9 cellular contexts compared by ENCODE assay signal in the genomic region with DNA sequence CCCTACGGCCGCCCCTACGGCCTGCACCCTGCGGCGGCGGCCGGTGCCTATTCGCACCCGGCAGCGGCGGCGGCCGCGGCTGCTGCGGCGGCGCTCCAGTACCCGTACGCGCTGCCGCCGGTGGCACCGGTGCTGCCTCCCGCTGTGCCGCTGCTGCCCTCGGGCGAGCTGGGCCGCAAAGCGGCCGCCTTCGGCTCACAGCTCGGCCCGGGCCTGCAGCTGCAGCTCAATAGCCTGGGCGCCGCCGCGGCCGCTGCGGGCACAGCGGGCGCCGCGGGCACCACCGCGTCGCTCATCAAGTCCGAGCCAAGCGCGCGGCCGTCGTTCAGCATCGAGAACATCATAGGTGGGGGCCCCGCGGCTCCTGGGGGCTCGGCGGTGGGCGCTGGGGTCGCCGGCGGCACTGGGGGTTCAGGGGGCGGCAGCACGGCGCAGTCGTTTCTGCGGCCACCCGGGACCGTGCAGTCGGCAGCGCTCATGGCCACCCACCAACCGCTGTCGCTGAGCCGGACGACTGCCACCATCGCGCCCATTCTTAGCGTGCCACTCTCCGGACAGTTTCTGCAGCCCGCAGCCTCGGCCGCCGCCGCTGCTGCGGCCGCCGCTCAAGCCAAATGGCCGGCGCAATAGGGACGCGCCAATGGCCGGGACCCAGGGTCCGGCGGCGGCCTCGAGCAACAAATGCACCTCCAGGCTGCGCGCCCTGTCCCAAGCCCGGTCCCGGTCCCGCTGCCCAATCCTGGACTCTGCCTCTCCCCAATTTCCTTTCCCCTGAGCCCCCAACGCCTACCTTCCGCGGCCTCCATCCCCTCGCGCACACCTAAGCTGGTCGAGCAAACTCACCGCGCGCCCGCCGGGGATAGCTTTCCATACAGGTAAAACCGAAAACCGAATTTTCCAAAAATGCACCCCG. TPM values are rescaled to one million over a fixed set of nuclear protein-coding genes. Genes with fewer than 3 reads are reported as not detected.
DNase-seq lines count a peak whose midpoint lies in the region; ATAC-seq, FAIRE-seq and TF ChIP-seq lines count a peak whose summit lies in the region.
"Had no signal": no experiment of that assay in that cellular context is flagged by ENCODE, and none has a peak within 500 bp of the region (broad histone marks: within the 10 kb centered on the region; RNA-seq: fewer than 3 reads in every experiment).

No MANE protein-coding gene starts in this region.

- peak overlapping the region; percentile 97 for H3K4me2 ChIP-seq in mammary epithelial cell (ENCODE audit: insufficient read depth, low read depth, low read length)
- peak overlapping the region; percentile 74 for H3K4me2 ChIP-seq in neural progenitor cell

- TF ChIP-seq CTCF in HL-60 (IDR thresholded peaks at IDR 0.05; ENCODE audit: insufficient read depth, low read length), result no peak
- TF ChIP-seq CTCF in mammary epithelial cell (conservative IDR thresholded peaks at IDR 0.05 in 1 of 2, IDR thresholded peaks at IDR 0.05 in 1 of 2; ENCODE audit: extremely low read depth in 1 of 2, insufficient read depth in 1 of 2, low read depth in 1 of 2, low read length in 2 of 2), result no peak
- TF ChIP-seq CTCF in neural progenitor cell (IDR thresholded peaks at IDR 0.05), result no peak

- H3K27me3 ChIP-seq in HL-60 (ENCODE audit: insufficient read depth, poor library complexity, severe bottlenecking) (peaks cover 79% of the 10 kb centered on the region), mammary epithelial cell (ENCODE audit: insufficient read depth, low read length) (peaks cover 77% of the 10 kb centered on the region), neural progenitor cell (peaks cover 100% of the 10 kb centered on the region)

- H3F3A ChIP-seq in neural progenitor cell (ENCODE audit: low read depth), result peaks cover 71% of the 10 kb centered on the region

- H3K27me3 Mint-ChIP-seq in neural progenitor cell (ENCODE audit: insufficient read depth, low read depth), result peaks cover 85% of the 10 kb centered on the region

- peaks cover 20% of the 10 kb centered on the region for H3K4me1 Mint-ChIP-seq in neural progenitor cell

- no peak for FAIRE-seq in HTR-8/SVneo (lab: Jason Lieb, UNC)

- H3K9me3 ChIP-seq in mammary epithelial cell (replicated peaks; ENCODE audit: insufficient read depth, low read length), result peaks cover 15% of the 10 kb centered on the region
- no peaks in the 10 kb centered on the region for H3K9me3 ChIP-seq in neural progenitor cell (ENCODE audit: low read depth)

- no peak overlapping the region for H3K27ac Mint-ChIP-seq in neural progenitor cell

- dilution Hi-C loops in mammary epithelial cell (cut with HindIII; ENCODE audit: low sequenced_read_pairs), result no loop called here

- H2AFZ ChIP-seq in mammary epithelial cell (ENCODE audit: low read depth, low read length), result peak overlapping the region; percentile 23
- no peak overlapping the region for H2AFZ ChIP-seq in neural progenitor cell (replicated peaks)

- CTCF ChIA-PET in mammary epithelial cell (lab: Charles Lee; ENCODE audit: low non-redundant PET), result no interaction called here

- peak overlapping the region; percentile 84 for H3K4me3 Mint-ChIP-seq in neural progenitor cell

- no peaks in the 10 kb centered on the region for H3K36me3 ChIP-seq in mammary epithelial cell (ENCODE audit: insufficient read depth, low read length)
- no peaks in the 10 kb centered on the region for H3K36me3 ChIP-seq in neural progenitor cell

- WGBS in mammary epithelial cell (ENCODE audit: low coverage, missing lambda C conversion rate), result 26% methylated on average over 7 of the region's 114 CpGs

- intact Hi-C loops in mammary epithelial cell (cut with micrococcal nuclease), result no loop called here

- DNase-seq in D341Med (ENCODE audit: low spot score) (peak; percentile 73), HL-60 (ENCODE audit: low read depth in 1 of 2, low spot score in 1 of 2) (no peak), mammary epithelial cell (no peak), neural progenitor cell (ENCODE audit: low spot score) (peak; percentile 81), iPS-NIHi7 (ENCODE audit: extremely low spot score) (no peak), HTR-8/SVneo (ENCODE audit: insufficient read length, low spot score) (no peak)
- DNase-seq: NCI-H1436 treated with DMSO at 0.1 percent for 48 hours had no signal

- in situ Hi-C loops in mammary epithelial cell (cut with MboI; ENCODE audit: low sequenced_read_pairs in 2 of 2), result loop anchor here in 1 of 2 donors (25.0 kb wide), 1 partner anchor 213 kb away; no protein-coding TSS in a partner anchor

- H3K4me1 ChIP-seq in mammary epithelial cell (ENCODE audit: insufficient read depth, low read length) (peaks cover 16% of the 10 kb centered on the region), neural progenitor cell (peaks cover 13% of the 10 kb centered on the region)

- peak overlapping the region; percentile 31 for H3K4me3 ChIP-seq in HL-60 (replicated peaks; ENCODE audit: insufficient read depth, low read length)
- no peak overlapping the region for H3K4me3 ChIP-seq in mammary epithelial cell (replicated peaks in 1 of 3; ENCODE audit: insufficient read depth in 1 of 3, low read depth in 2 of 3, low read length in 3 of 3)
- peak overlapping the region; percentile 45 for H3K4me3 ChIP-seq in neural progenitor cell

- ATAC-seq in HG02798 (IDR thresholded peaks at IDR 0.05; ENCODE audit: poor library complexity, unreplicated experiment) (no peak), GM19455 (IDR thresholded peaks at IDR 0.05; ENCODE audit: unreplicated experiment) (no peak)

- H3K9ac ChIP-seq in mammary epithelial cell (ENCODE audit: insufficient read depth, low read length) (no peak overlapping the region), neural progenitor cell (no peak overlapping the region)

- H3K79me2 ChIP-seq in mammary epithelial cell (ENCODE audit: insufficient read depth, low read length), result no peaks in the 10 kb centered on the region
- no peaks in the 10 kb centered on the region for H3K79me2 ChIP-seq in neural progenitor cell (ENCODE audit: low read depth)

- H3K27ac ChIP-seq in HL-60 (replicated peaks), result no peak overlapping the region
- no peak overlapping the region for H3K27ac ChIP-seq in mammary epithelial cell (ENCODE audit: insufficient read depth, low read depth, low read length)
- no peak overlapping the region for H3K27ac ChIP-seq in neural progenitor cell

- H3K9me3 Mint-ChIP-seq in neural progenitor cell, result peaks cover 3% of the 10 kb centered on the region

- no peaks in the 10 kb centered on the region for H3K36me3 Mint-ChIP-seq in neural progenitor cell

- no peaks in the 10 kb centered on the region for H4K20me1 ChIP-seq in mammary epithelial cell (ENCODE audit: insufficient read depth, low read length)
- H4K20me1 ChIP-seq in neural progenitor cell (ENCODE audit: low read depth), result peaks cover 86% of the 10 kb centered on the region

- no TSS peak for BruUV-seq in mammary epithelial cell (replicated peaks; lab: Mats Ljungman, UMichigan)

RNA-seq across cellular contexts. Expression of gene FOXD3, which starts 1.8 kb away (rescaled TPM):
- not detected for total RNA-seq in mammary epithelial cell
- not detected for polyA plus RNA-seq in mammary epithelial cell
- not detected for polyA minus RNA-seq in mammary epithelial cell
- 0.06 and 0.37 TPM in 2 replicates for total RNA-seq in neural progenitor cell (ENCODE audit: low replicate concordance)

RNA-seq across cellular contexts. Expression of gene ALG6, which starts 43.3 kb away (rescaled TPM):
- 10 to 100 TPM in 1 of 2 donors, 1 to 10 TPM in 1; 8.2 to 11.3 TPM for total RNA-seq in mammary epithelial cell
- 6.2 TPM for polyA plus RNA-seq in mammary epithelial cell
- 3.3 TPM for polyA minus RNA-seq in mammary epithelial cell
- 29.1 and 41.7 TPM in 2 replicates for total RNA-seq in neural progenitor cell (ENCODE audit: low replicate concordance)

Comparison
In these comparisons a context has a peak if more than half of its experiments do, and no peak if none do; other contexts are left out.
1. DNase-seq: peak in D341Med (single experiment) and neural progenitor cell (single experiment); none in HL-60 (0 of 2), mammary epithelial cell (single experiment), iPS-NIHi7 (single experiment) and HTR-8/SVneo (single experiment).
2. H3K4me3 ChIP-seq: peak in HL-60 (single experiment) and neural progenitor cell (single experiment); none in mammary epithelial cell (0 of 3).